Comparison of ENCODE assay signal across 1 cellular context in the genomic region with DNA sequence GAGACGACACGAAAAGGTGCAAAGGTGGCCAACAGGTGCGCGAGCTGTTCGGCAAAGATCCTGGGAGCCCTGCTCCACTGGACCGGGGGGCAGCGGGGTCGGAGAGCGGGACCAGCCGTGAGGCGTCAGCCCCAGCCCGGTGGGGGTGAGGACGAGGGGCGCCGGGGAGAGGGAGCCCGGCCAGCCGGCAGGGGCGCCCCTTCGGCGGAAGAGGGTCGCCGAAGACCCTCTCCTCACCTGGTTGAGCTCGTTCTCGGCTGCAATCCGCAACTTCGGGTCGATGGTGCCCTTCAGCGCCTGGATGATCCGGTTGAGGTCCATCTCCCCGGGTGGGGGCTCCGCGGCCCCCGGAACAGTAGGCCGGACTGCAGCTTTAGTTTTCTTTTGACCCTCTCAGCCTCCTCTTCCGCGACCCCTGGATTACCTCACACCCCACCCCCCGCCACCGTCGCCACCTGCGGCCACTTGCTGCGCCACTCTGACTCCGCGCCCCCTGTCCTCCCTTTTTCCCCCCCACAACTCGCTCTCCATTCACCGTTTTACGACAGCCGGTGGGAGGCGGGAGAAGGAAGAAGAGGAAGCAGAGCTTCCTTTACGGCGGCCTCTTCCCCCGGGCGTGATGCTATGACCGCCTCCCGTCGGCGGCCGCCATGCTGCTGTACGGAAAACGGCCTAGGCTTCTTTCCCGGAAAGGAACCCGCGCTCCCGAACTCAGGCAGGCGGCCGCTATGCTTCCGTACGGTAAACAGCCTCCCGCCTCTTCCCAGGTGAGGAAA.
A peak's percentile ranks its signal among the peaks of the same experiment; 100 is the strongest.
TF ChIP-seq lines count a peak whose summit lies in the region.

Gene IPO8, minus strand, starts transcription at position 543 of the 776 bp plus-strand sequence. Its CDS starts 222 bp downstream, at position 321.

TF ChIP-seq in K562, 482 proteins besides CTCF, POLR2A, EP300 and RAD21 (continued from another document and continues in another):
- TF ChIP-seq ARID3B (CRISPR knock-in tag; IDR thresholded peaks at IDR 0.05; ENCODE audit: borderline replicate concordance) = no peak
- no peak for TF ChIP-seq ATF2 (CRISPR knock-in tag; IDR thresholded peaks at IDR 0.05)
- TF ChIP-seq ZNF830 (CRISPR knock-in tag; IDR thresholded peaks at IDR 0.05) = no peak
- peak in 1 of 2 experiments; percentile 92; a peak in 2 of 4 replicates for TF ChIP-seq CSDE1 (IDR thresholded peaks at IDR 0.05)
- TF ChIP-seq PHF20 (IDR thresholded peaks at IDR 0.05; ENCODE audit: partially characterized antibody) = peak; percentile 89
- TF ChIP-seq SRSF3 (IDR thresholded peaks at IDR 0.05; ENCODE audit: insufficient read depth, low read length) = no peak
- TF ChIP-seq ZNF165 (CRISPR knock-in tag; IDR thresholded peaks at IDR 0.05; ENCODE audit: borderline replicate concordance) = no peak
- peak; percentile 65 for TF ChIP-seq CXXC5 (CRISPR knock-in tag; IDR thresholded peaks at IDR 0.05)
- TF ChIP-seq ZNF232 (CRISPR knock-in tag; IDR thresholded peaks at IDR 0.05) = no peak
- TF ChIP-seq POLR2G (IDR thresholded peaks at IDR 0.05; ENCODE audit: low read depth, low read length) = peak; percentile 81
- no peak for TF ChIP-seq ZNF354B (CRISPR knock-in tag; IDR thresholded peaks at IDR 0.05)
- TF ChIP-seq, protein P1, sequence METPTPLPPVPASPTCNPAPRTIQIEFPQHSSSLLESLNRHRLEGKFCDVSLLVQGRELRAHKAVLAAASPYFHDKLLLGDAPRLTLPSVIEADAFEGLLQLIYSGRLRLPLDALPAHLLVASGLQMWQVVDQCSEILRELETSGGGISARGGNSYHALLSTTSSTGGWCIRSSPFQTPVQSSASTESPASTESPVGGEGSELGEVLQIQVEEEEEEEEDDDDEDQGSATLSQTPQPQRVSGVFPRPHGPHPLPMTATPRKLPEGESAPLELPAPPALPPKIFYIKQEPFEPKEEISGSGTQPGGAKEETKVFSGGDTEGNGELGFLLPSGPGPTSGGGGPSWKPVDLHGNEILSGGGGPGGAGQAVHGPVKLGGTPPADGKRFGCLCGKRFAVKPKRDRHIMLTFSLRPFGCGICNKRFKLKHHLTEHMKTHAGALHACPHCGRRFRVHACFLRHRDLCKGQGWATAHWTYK (CRISPR knock-in tag; IDR thresholded peaks at IDR 0.05) = no peak
- peak; percentile 75; the same call in 1 of the 2 replicates for TF ChIP-seq ZNF197 (CRISPR knock-in tag; IDR thresholded peaks at IDR 0.05; ENCODE audit: low read depth)
- no peak for TF ChIP-seq ZNF695 (CRISPR knock-in tag; IDR thresholded peaks at IDR 0.05)
- no peak for TF ChIP-seq ZNF133 (CRISPR knock-in tag; IDR thresholded peaks at IDR 0.05)
- no peak for TF ChIP-seq ZNF764 (CRISPR knock-in tag; IDR thresholded peaks at IDR 0.05; ENCODE audit: low read depth)
- no peak for TF ChIP-seq ZNF174 (CRISPR knock-in tag; IDR thresholded peaks at IDR 0.05)
- TF ChIP-seq, protein P2, sequence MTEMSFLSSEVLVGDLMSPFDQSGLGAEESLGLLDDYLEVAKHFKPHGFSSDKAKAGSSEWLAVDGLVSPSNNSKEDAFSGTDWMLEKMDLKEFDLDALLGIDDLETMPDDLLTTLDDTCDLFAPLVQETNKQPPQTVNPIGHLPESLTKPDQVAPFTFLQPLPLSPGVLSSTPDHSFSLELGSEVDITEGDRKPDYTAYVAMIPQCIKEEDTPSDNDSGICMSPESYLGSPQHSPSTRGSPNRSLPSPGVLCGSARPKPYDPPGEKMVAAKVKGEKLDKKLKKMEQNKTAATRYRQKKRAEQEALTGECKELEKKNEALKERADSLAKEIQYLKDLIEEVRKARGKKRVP (CRISPR knock-in tag; IDR thresholded peaks at IDR 0.05) = no peak
- TF ChIP-seq DMBX1 (CRISPR knock-in tag; IDR thresholded peaks at IDR 0.05; ENCODE audit: borderline replicate concordance) = no peak
- peak; percentile 65; the same call in 1 of the 2 replicates for TF ChIP-seq TAF7 (tag; IDR thresholded peaks at IDR 0.05)
- TF ChIP-seq GTF3C2 (IDR thresholded peaks at IDR 0.05; ENCODE audit: borderline replicate concordance, extremely low read depth, insufficient read length) = no peak
- peak; percentile 57 for TF ChIP-seq TBP (optimal IDR thresholded peaks at IDR 0.05; ENCODE audit: low read depth, low read length)
- TF ChIP-seq POLR3G (IDR thresholded peaks at IDR 0.05; ENCODE audit: extremely low read depth, insufficient read length, insufficient replicate concordance) = no peak
- TF ChIP-seq ZNF121 (CRISPR knock-in tag; conservative IDR thresholded peaks at IDR 0.05) = no peak
- TF ChIP-seq SMARCC2 (IDR thresholded peaks at IDR 0.05; ENCODE audit: low read depth) = 0 out of 2 replicates have a peak, but pooled peaks have one; percentile 10
- TF ChIP-seq ZFP36 (IDR thresholded peaks at IDR 0.05; ENCODE audit: low read depth, low read length, partially characterized antibody) = no peak
- TF ChIP-seq, protein P3, sequence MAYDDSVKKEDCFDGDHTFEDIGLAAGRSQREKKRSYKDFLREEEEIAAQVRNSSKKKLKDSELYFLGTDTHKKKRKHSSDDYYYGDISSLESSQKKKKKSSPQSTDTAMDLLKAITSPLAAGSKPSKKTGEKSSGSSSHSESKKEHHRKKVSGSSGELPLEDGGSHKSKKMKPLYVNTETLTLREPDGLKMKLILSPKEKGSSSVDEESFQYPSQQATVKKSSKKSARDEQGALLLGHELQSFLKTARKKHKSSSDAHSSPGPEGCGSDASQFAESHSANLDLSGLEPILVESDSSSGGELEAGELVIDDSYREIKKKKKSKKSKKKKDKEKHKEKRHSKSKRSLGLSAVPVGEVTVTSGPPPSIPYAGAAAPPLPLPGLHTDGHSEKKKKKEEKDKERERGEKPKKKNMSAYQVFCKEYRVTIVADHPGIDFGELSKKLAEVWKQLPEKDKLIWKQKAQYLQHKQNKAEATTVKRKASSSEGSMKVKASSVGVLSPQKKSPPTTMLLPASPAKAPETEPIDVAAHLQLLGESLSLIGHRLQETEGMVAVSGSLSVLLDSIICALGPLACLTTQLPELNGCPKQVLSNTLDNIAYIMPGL (CRISPR knock-in tag; IDR thresholded peaks at IDR 0.05) = 0 out of 2 replicates have a peak, but pooled peaks have one; percentile 21
- peak; percentile 79 for TF ChIP-seq ZNF589 (CRISPR knock-in tag; IDR thresholded peaks at IDR 0.05; ENCODE audit: low read depth)
- no peak for TF ChIP-seq NCOA2 (IDR thresholded peaks at IDR 0.05; ENCODE audit: partially characterized antibody in 2 of 2)
- TF ChIP-seq, protein P4, sequence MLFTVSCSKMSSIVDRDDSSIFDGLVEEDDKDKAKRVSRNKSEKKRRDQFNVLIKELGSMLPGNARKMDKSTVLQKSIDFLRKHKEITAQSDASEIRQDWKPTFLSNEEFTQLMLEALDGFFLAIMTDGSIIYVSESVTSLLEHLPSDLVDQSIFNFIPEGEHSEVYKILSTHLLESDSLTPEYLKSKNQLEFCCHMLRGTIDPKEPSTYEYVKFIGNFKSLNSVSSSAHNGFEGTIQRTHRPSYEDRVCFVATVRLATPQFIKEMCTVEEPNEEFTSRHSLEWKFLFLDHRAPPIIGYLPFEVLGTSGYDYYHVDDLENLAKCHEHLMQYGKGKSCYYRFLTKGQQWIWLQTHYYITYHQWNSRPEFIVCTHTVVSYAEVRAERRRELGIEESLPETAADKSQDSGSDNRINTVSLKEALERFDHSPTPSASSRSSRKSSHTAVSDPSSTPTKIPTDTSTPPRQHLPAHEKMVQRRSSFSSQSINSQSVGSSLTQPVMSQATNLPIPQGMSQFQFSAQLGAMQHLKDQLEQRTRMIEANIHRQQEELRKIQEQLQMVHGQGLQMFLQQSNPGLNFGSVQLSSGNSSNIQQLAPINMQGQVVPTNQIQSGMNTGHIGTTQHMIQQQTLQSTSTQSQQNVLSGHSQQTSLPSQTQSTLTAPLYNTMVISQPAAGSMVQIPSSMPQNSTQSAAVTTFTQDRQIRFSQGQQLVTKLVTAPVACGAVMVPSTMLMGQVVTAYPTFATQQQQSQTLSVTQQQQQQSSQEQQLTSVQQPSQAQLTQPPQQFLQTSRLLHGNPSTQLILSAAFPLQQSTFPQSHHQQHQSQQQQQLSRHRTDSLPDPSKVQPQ (CRISPR knock-in tag; IDR thresholded peaks at IDR 0.05; ENCODE audit: borderline replicate concordance) = no peak
- TF ChIP-seq ZFX (CRISPR knock-in tag; IDR thresholded peaks at IDR 0.05) = peak; percentile 95
- TF ChIP-seq NFE2L1 (tag; IDR thresholded peaks at IDR 0.05; ENCODE audit: borderline replicate concordance, low read depth) = no peak
- no peak for TF ChIP-seq C11orf30 (IDR thresholded peaks at IDR 0.05; ENCODE audit: low read depth)
- TF ChIP-seq, protein P5, sequence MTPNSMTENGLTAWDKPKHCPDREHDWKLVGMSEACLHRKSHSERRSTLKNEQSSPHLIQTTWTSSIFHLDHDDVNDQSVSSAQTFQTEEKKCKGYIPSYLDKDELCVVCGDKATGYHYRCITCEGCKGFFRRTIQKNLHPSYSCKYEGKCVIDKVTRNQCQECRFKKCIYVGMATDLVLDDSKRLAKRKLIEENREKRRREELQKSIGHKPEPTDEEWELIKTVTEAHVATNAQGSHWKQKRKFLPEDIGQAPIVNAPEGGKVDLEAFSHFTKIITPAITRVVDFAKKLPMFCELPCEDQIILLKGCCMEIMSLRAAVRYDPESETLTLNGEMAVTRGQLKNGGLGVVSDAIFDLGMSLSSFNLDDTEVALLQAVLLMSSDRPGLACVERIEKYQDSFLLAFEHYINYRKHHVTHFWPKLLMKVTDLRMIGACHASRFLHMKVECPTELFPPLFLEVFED (CRISPR knock-in tag; conservative IDR thresholded peaks at IDR 0.05) = no peak
- TF ChIP-seq SMARCA5 (IDR thresholded peaks at IDR 0.05) = no peak
- TF ChIP-seq, protein P6, sequence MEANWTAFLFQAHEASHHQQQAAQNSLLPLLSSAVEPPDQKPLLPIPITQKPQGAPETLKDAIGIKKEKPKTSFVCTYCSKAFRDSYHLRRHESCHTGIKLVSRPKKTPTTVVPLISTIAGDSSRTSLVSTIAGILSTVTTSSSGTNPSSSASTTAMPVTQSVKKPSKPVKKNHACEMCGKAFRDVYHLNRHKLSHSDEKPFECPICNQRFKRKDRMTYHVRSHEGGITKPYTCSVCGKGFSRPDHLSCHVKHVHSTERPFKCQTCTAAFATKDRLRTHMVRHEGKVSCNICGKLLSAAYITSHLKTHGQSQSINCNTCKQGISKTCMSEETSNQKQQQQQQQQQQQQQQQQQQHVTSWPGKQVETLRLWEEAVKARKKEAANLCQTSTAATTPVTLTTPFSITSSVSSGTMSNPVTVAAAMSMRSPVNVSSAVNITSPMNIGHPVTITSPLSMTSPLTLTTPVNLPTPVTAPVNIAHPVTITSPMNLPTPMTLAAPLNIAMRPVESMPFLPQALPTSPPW (CRISPR knock-in tag; IDR thresholded peaks at IDR 0.05) = peak; percentile 87
- no peak for TF ChIP-seq KLF10 (CRISPR knock-in tag; IDR thresholded peaks at IDR 0.05)
- no peak for TF ChIP-seq ASH1L (IDR thresholded peaks at IDR 0.05; ENCODE audit: borderline replicate concordance, low read depth, partially characterized antibody)
- no peak for TF ChIP-seq ZNF140 (CRISPR knock-in tag; IDR thresholded peaks at IDR 0.05)
- no peak for TF ChIP-seq BRF1 (IDR thresholded peaks at IDR 0.05; ENCODE audit: borderline replicate concordance, extremely low read depth, insufficient read length)
